ENCODE assay signal across 15 cellular contexts in genomic region chr19:30159636-30160035, GRCh38.
A peak's percentile ranks its signal among the peaks of the same experiment; 100 is the strongest.
DNase-seq lines count a peak whose midpoint lies in the region; ATAC-seq and TF ChIP-seq lines count a peak whose summit lies in the region.
"Had no signal": no experiment of that assay in that cellular context is flagged by ENCODE, and none has a peak within 500 bp of the region (broad histone marks: within the 10 kb centered on the region; RNA-seq: fewer than 3 reads in every experiment).

No MANE protein-coding gene starts in this region.

- DNase-seq in cardiac septum (ENCODE audit: low spot score) = peak; percentile 15
- no peak for DNase-seq in Right ventricle myocardium inferior (ENCODE audit: missing footprints)
- DNase-seq in colonic mucosa = peak; percentile 11
- no peak for DNase-seq in neural crest cell (ENCODE audit: low read depth, low spot score)
- peak; percentile 14 for DNase-seq in ureter (ENCODE audit: low spot score)
- DNase-seq in activated CD4-positive, alpha-beta T cell treated with anti-CD3 and anti-CD28 coated beads for 36 hours = no peak
- no peak for DNase-seq in pons (ENCODE audit: low spot score)
- DNase-seq in WERI-Rb-1 = no peak
- DNase-seq: Calu3; CD8-positive, alpha-beta T cell; DMS79 treated with DMSO at 0.1 percent for 48 hours; GF-D8; H9 had no signal

- no peak overlapping the region for H3K9ac ChIP-seq in colonic mucosa (ENCODE audit: low read depth in 2 of 2, low read length in 2 of 2)
- H3K9ac ChIP-seq: BLaER1 treated with 17β-estradiol and CSF1 and Interleukin-3, amounts not matched to agents 10 nM and 100 nM had no signal

- H3K4me1 ChIP-seq in colonic mucosa = no peaks in the 10 kb centered on the region

- intact Hi-C loops in cardiac septum (cut with DNase I) = loop anchor here (5.0 kb wide), 1 partner anchor 87 kb away; no protein-coding TSS in a partner anchor
- intact Hi-C loops in Right ventricle myocardium inferior (cut with DNase I) = no loop called here
- intact Hi-C loops in colonic mucosa (cut with DNase I) = no loop called here
- intact Hi-C loops in activated CD4-positive, alpha-beta T cell treated with anti-CD3 and anti-CD28 coated beads for 36 hours (cut with DNase I, micrococcal nuclease) = no loop called here

- H3K4me3 ChIP-seq in colonic mucosa (no peak overlapping the region), WERI-Rb-1 (ENCODE audit: low read depth, low read length) (no peak overlapping the region)
- H3K4me3 ChIP-seq: BLaER1 treated with 17β-estradiol and CSF1 and Interleukin-3, amounts not matched to agents 10 nM and 100 nM had no signal

- H3K9me3 ChIP-seq in colonic mucosa = no peaks in the 10 kb centered on the region
- H3K9me3 ChIP-seq in WERI-Rb-1 (ENCODE audit: severe bottlenecking) = no peaks in the 10 kb centered on the region
- H3K9me3 ChIP-seq: BLaER1 treated with 17β-estradiol and CSF1 and Interleukin-3, amounts not matched to agents 10 nM and 100 nM had no signal

- H3K27ac ChIP-seq in colonic mucosa (no peak overlapping the region), WERI-Rb-1 (no peak overlapping the region)
- H3K27ac ChIP-seq: BLaER1 treated with 17β-estradiol and CSF1 and Interleukin-3, amounts not matched to agents 10 nM and 100 nM had no signal

- H3K4me3 Mint-ChIP-seq in neural crest cell = no peak overlapping the region
- H3K4me3 Mint-ChIP-seq in activated CD4-positive, alpha-beta T cell treated with anti-CD3 and anti-CD28 coated beads for 36 hours = no peak overlapping the region
- H3K4me3 Mint-ChIP-seq: B cell; CD8-positive, alpha-beta T cell; H9 had no signal

- no peaks in the 10 kb centered on the region for H3K27me3 Mint-ChIP-seq in neural crest cell (ENCODE audit: low read depth)
- peaks cover 4% of the 10 kb centered on the region for H3K27me3 Mint-ChIP-seq in activated CD4-positive, alpha-beta T cell treated with anti-CD3 and anti-CD28 coated beads for 36 hours

- CTCF ChIA-PET in activated CD4-positive, alpha-beta T cell treated with anti-CD3 and anti-CD28 coated beads for 36 hours (lab: Charles Lee) = interaction anchor here (0.6 kb wide), 1 partner anchor 117 kb away, joined by 4 read pairs; no protein-coding TSS in a partner anchor

- peaks cover 10% of the 10 kb centered on the region for H3K9me3 Mint-ChIP-seq in neural crest cell
- no peaks in the 10 kb centered on the region for H3K9me3 Mint-ChIP-seq in activated CD4-positive, alpha-beta T cell treated with anti-CD3 and anti-CD28 coated beads for 36 hours (ENCODE audit: low read depth)
- H3K9me3 Mint-ChIP-seq: CD8-positive, alpha-beta T cell had no signal

- H3K27ac Mint-ChIP-seq in neural crest cell (ENCODE audit: unreplicated experiment) = peak overlapping the region; percentile 50
- no peak overlapping the region for H3K27ac Mint-ChIP-seq in activated CD4-positive, alpha-beta T cell treated with anti-CD3 and anti-CD28 coated beads for 36 hours
- H3K27ac Mint-ChIP-seq: B cell; CD8-positive, alpha-beta T cell; H9 had no signal

- no peak for ATAC-seq in Right ventricle myocardium inferior
- ATAC-seq in activated CD4-positive, alpha-beta T cell treated with anti-CD3 and anti-CD28 coated beads for 36 hours = no peak
- ATAC-seq: CD8-positive, alpha-beta T cell had no signal

- no peaks in the 10 kb centered on the region for H3K27me3 ChIP-seq in colonic mucosa
- no peaks in the 10 kb centered on the region for H3K27me3 ChIP-seq in WERI-Rb-1 (ENCODE audit: insufficient read depth, low read depth, severe bottlenecking)
- H3K27me3 ChIP-seq: BLaER1 treated with 17β-estradiol and CSF1 and Interleukin-3, amounts not matched to agents 10 nM and 100 nM had no signal

- no peaks in the 10 kb centered on the region for H3K36me3 Mint-ChIP-seq in neural crest cell (ENCODE audit: low read depth)
- no peaks in the 10 kb centered on the region for H3K36me3 Mint-ChIP-seq in activated CD4-positive, alpha-beta T cell treated with anti-CD3 and anti-CD28 coated beads for 36 hours (ENCODE audit: low read depth)
- H3K36me3 Mint-ChIP-seq: CD8-positive, alpha-beta T cell had no signal

- no peaks in the 10 kb centered on the region for H3K4me1 Mint-ChIP-seq in neural crest cell
- no peaks in the 10 kb centered on the region for H3K4me1 Mint-ChIP-seq in activated CD4-positive, alpha-beta T cell treated with anti-CD3 and anti-CD28 coated beads for 36 hours
- H3K4me1 Mint-ChIP-seq: B cell had no signal

- POLR2A ChIA-PET in activated CD4-positive, alpha-beta T cell treated with anti-CD3 and anti-CD28 coated beads for 36 hours (lab: Charles Lee) = no interaction called here

- no peaks in the 10 kb centered on the region for H3K36me3 ChIP-seq in colonic mucosa
- no peaks in the 10 kb centered on the region for H3K36me3 ChIP-seq in WERI-Rb-1
- H3K36me3 ChIP-seq: BLaER1 treated with 17β-estradiol and CSF1 and Interleukin-3, amounts not matched to agents 10 nM and 100 nM had no signal

- TF ChIP-seq CTCF in colonic mucosa (IDR thresholded peaks at IDR 0.05) (no peak), neural crest cell (conservative IDR thresholded peaks at IDR 0.05) (no peak), WERI-Rb-1 (IDR thresholded peaks at IDR 0.05; ENCODE audit: low read depth, low read length) (no peak)

Comparison
In these comparisons a context has a peak if more than half of its experiments do, and no peak if none do; other contexts are left out.
1. DNase-seq: peak in cardiac septum (single experiment), colonic mucosa (single experiment) and ureter (single experiment); none in Right ventricle myocardium inferior (single experiment), neural crest cell (single experiment), activated CD4-positive, alpha-beta T cell treated with anti-CD3 and anti-CD28 coated beads for 36 hours (single experiment), pons (single experiment) and WERI-Rb-1 (single experiment).